Comparison of ENCODE assay signal across 8 cellular contexts in the genomic region with DNA sequence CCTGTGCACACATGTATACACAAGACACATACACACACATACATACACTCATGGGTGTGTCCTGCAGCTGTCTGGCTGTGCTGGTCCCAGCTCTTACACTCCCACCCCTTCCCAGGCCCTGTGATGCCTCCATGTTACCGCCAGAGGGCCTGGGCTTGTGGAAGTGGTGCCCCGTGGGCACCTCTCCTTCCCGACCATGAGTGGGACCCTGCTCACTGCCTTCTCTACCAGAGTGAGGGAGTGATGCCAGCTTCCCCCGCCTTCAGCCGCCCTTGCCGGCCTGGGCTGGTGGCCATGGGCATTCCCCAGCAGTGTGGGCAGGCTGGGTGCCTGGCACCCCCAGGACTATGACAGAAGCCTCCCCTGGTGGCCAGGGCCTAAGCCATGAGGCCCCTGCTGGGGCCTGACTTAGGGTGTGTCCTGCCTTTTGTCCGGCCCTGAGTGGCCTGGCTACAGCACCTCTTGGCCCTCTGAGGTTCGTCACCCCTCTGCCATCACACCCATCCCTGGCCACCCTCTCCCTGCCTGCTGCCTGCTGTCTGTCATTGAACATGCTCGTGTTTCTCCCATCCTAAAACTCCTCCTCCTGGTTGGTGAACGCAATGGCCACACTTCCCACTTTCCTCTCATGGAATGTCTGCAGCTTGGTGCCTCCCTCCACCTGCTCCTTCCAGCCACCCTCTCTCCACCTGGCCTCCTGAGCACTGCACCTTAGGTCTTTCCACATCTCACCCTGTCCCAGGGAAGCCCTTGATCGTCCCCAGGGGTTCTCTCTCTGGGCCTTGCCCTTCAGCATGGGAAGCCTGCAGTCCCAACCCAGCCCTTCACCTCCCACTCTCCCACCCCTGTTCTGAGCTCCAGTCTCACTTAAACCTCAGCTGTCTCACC. TPM values are rescaled to one million over a fixed set of nuclear protein-coding genes. Genes with fewer than 3 reads are reported as not detected.
A peak's percentile ranks its signal among the peaks of the same experiment; 100 is the strongest.
DNase-seq lines count a peak whose midpoint lies in the region; ATAC-seq and TF ChIP-seq lines count a peak whose summit lies in the region.

No MANE protein-coding gene starts in this region.

- peaks cover 29% of the 10 kb centered on the region for H3K27me3 Mint-ChIP-seq in stimulated activated memory B cell treated with anti-CD40 and anti-IgM and Interleukin-4, amounts not matched to agents 10 μg/mL and 1 μg/mL and 100 μg/mL, for 72 hours
- H3K27me3 Mint-ChIP-seq in activated CD4-positive, alpha-beta T cell treated with anti-CD3 and anti-CD28 coated beads, Interleukin-2, amount 10 ng/mL, durations not matched to agents 7 days and 5 days, result no peaks in the 10 kb centered on the region

- H3F3A ChIP-seq in SK-N-SH (replicated peaks; ENCODE audit: insufficient read depth), result no peaks in the 10 kb centered on the region

- H3K36me3 ChIP-seq in SK-N-SH (replicated peaks in 1 of 2; ENCODE audit: control insufficient read depth in 1 of 2, insufficient read depth in 2 of 2, low read length in 1 of 2), result peaks cover 0 to 5% of the 10 kb centered on the region in 2 experiments
- H3K36me3 ChIP-seq in heart left ventricle, result peaks cover 0 to 16% (median 0%) of the 10 kb centered on the region in 9 donors

- H3K4me1 ChIP-seq in SK-N-SH (ENCODE audit: control insufficient read depth in 1 of 2, insufficient read depth in 2 of 2, low read depth in 1 of 2, low read length in 1 of 2) (peaks cover 0 to 7% of the 10 kb centered on the region in 2 experiments; a peak in 1 of 4 replicates), heart left ventricle (peaks cover 0 to 14% (median 9%) of the 10 kb centered on the region in 12 donors)

- no peak overlapping the region for H2AFZ ChIP-seq in SK-N-SH (ENCODE audit: low read depth)

- DNase-seq in SK-N-SH, result peak; percentile 54
- peak; percentile 47 for DNase-seq in UCSD-AML1 (lab: John Stamatoyannopoulos, UW; ENCODE audit: unreplicated experiment)
- DNase-seq in heart left ventricle, result peak in 2 of 5 donors; percentile 28 to 56
- DNase-seq in activated CD4-positive, alpha-beta T cell treated with anti-CD3 and anti-CD28 coated beads, Interleukin-2, amount 10 ng/mL, durations not matched to agents 7 days and 5 days, result no peak
- no peak for DNase-seq in NCI-H1092 (lab: John Stamatoyannopoulos, UW)

- TF ChIP-seq CTCF in SK-N-SH (IDR thresholded peaks at IDR 0.05), result 0 out of 2 replicates have a peak, but pooled peaks have one; percentile 13
- TF ChIP-seq CTCF in heart left ventricle (IDR thresholded peaks at IDR 0.05), result peak; percentile 17 to 52 (median 36)

- no peaks in the 10 kb centered on the region for H3K9me3 Mint-ChIP-seq in stimulated activated memory B cell treated with anti-CD40 and anti-IgM and Interleukin-4, amounts not matched to agents 10 μg/mL and 1 μg/mL and 100 μg/mL, for 72 hours
- no peaks in the 10 kb centered on the region for H3K9me3 Mint-ChIP-seq in activated CD4-positive, alpha-beta T cell treated with anti-CD3 and anti-CD28 coated beads, Interleukin-2, amount 10 ng/mL, durations not matched to agents 7 days and 5 days

- CTCF ChIA-PET in SK-N-SH (lab: Yijun Ruan, JAX), result interaction anchor here (0.8 to 29.6 kb wide), 26 partner anchors 10 to 393 kb away, joined by 3 to 872 read pairs (median 8); partner anchors contain the start of genes HDAC11 and WNT7A
- CTCF ChIA-PET in activated CD4-positive, alpha-beta T cell treated with anti-CD3 and anti-CD28 coated beads, Interleukin-2, amount 10 ng/mL, durations not matched to agents 7 days and 5 days (lab: Charles Lee), result interaction anchor here (0.5 to 3.2 kb wide), 8 partner anchors 7 to 776 kb away, joined by 3 to 49 read pairs (median 6); partner anchors contain the start of gene HDAC11

- H3K27me3 ChIP-seq in SK-N-SH (ENCODE audit: insufficient read depth), result no peaks in the 10 kb centered on the region
- no peaks in the 10 kb centered on the region for H3K27me3 ChIP-seq in heart left ventricle

- 77% methylated on average over 10 of the region's 11 CpGs for WGBS in SK-N-SH (ENCODE audit: low lambda C conversion rate)
- 59 to 67% (median 64%) methylated on average over 11 of the region's 11 CpGs for WGBS in heart left ventricle, 4 donors

- no peak for TF ChIP-seq POLR2A in heart left ventricle (IDR thresholded peaks at IDR 0.05)

- H3K9me2 ChIP-seq in SK-N-SH, result no peaks in the 10 kb centered on the region

- H3K79me2 ChIP-seq in SK-N-SH (ENCODE audit: insufficient read depth), result no peaks in the 10 kb centered on the region

- no peak for TF ChIP-seq EP300 in SK-N-SH (IDR thresholded peaks at IDR 0.05; ENCODE audit: borderline replicate concordance in 1 of 2, low read depth in 1 of 2, low read length in 1 of 2)

- no peaks in the 10 kb centered on the region for H3K36me3 Mint-ChIP-seq in stimulated activated memory B cell treated with anti-CD40 and anti-IgM and Interleukin-4, amounts not matched to agents 10 μg/mL and 1 μg/mL and 100 μg/mL, for 72 hours
- no peaks in the 10 kb centered on the region for H3K36me3 Mint-ChIP-seq in activated CD4-positive, alpha-beta T cell treated with anti-CD3 and anti-CD28 coated beads, Interleukin-2, amount 10 ng/mL, durations not matched to agents 7 days and 5 days (ENCODE audit: low read depth)

- no peak overlapping the region for H3K4me3 Mint-ChIP-seq in stimulated activated memory B cell treated with anti-CD40 and anti-IgM and Interleukin-4, amounts not matched to agents 10 μg/mL and 1 μg/mL and 100 μg/mL, for 72 hours
- no peak overlapping the region for H3K4me3 Mint-ChIP-seq in activated CD4-positive, alpha-beta T cell treated with anti-CD3 and anti-CD28 coated beads, Interleukin-2, amount 10 ng/mL, durations not matched to agents 7 days and 5 days

- TF ChIP-seq RAD21 in SK-N-SH (IDR thresholded peaks at IDR 0.05; ENCODE audit: low read length), result no peak

- H3K4me3 ChIP-seq in SK-N-SH (ENCODE audit: low read depth in 2 of 2, low read length in 1 of 2), result no peak overlapping the region
- no peak overlapping the region for H3K4me3 ChIP-seq in heart left ventricle

- no peak overlapping the region for H3K27ac Mint-ChIP-seq in stimulated activated memory B cell treated with anti-CD40 and anti-IgM and Interleukin-4, amounts not matched to agents 10 μg/mL and 1 μg/mL and 100 μg/mL, for 72 hours
- H3K27ac Mint-ChIP-seq in activated CD4-positive, alpha-beta T cell treated with anti-CD3 and anti-CD28 coated beads, Interleukin-2, amount 10 ng/mL, durations not matched to agents 7 days and 5 days, result no peak overlapping the region

- ATAC-seq in SK-N-SH treated with all-trans-retinoic acid at 6 μM for 48 hours (no peak), heart left ventricle (peak in 2 of 4 donors; percentile 14 to 38), GM18511 (IDR thresholded peaks at IDR 0.05; ENCODE audit: unreplicated experiment) (no peak)
- peak; percentile 26 for ATAC-seq in stimulated activated memory B cell treated with anti-CD40 and anti-IgM and Interleukin-4, amounts not matched to agents 10 μg/mL and 1 μg/mL and 100 μg/mL, for 72 hours

- POLR2A ChIA-PET in SK-N-SH (lab: Yijun Ruan, JAX), result interaction anchor here (0.7 kb wide), 1 partner anchor 23 kb away, joined by 3 read pairs; no protein-coding TSS in a partner anchor
- POLR2A ChIA-PET in activated CD4-positive, alpha-beta T cell treated with anti-CD3 and anti-CD28 coated beads, Interleukin-2, amount 10 ng/mL, durations not matched to agents 7 days and 5 days (lab: Charles Lee), result no interaction called here

- H3K9ac ChIP-seq in SK-N-SH, result no peak overlapping the region

- H3K27ac ChIP-seq in SK-N-SH (ENCODE audit: low read depth in 2 of 2, low read length in 1 of 2) (no peak overlapping the region), heart left ventricle (no peak overlapping the region)

- no peak overlapping the region for H3K4me2 ChIP-seq in SK-N-SH

- H3K9me3 ChIP-seq in SK-N-SH, result no peaks in the 10 kb centered on the region
- peaks cover 0 to 8% (median 0%) of the 10 kb centered on the region in 12 donors for H3K9me3 ChIP-seq in heart left ventricle

- H4K20me1 ChIP-seq in SK-N-SH (ENCODE audit: insufficient read depth), result no peaks in the 10 kb centered on the region

- H3K4me1 Mint-ChIP-seq in stimulated activated memory B cell treated with anti-CD40 and anti-IgM and Interleukin-4, amounts not matched to agents 10 μg/mL and 1 μg/mL and 100 μg/mL, for 72 hours, result peaks cover 18% of the 10 kb centered on the region
- H3K4me1 Mint-ChIP-seq in activated CD4-positive, alpha-beta T cell treated with anti-CD3 and anti-CD28 coated beads, Interleukin-2, amount 10 ng/mL, durations not matched to agents 7 days and 5 days, result peaks cover 7% of the 10 kb centered on the region

- intact Hi-C loops in heart left ventricle (cut with DNase I), result loop anchor here in 4 of 10 donors (1.0 to 5.0 kb wide), 5 partner anchors 53 to 402 kb away; partner anchors contain the start of gene FBLN2 (in 1 of the 4)

TF ChIP-seq in SK-N-SH, 30 proteins besides CTCF, POLR2A, EP300 and RAD21:
- no peak for TF ChIP-seq MXI1 (IDR thresholded peaks at IDR 0.05; ENCODE audit: low read depth, low read length)
- peak; percentile 17; the same call in 1 of the 2 replicates for TF ChIP-seq SMC3 (IDR thresholded peaks at IDR 0.05; ENCODE audit: low read depth, low read length)
TF ChIP-seq in SK-N-SH: peak in this region for 1.

TF ChIP-seq in SK-N-SH treated with all-trans-retinoic acid at 6 μM for 48 hours, 23 proteins besides CTCF, POLR2A, EP300 and RAD21 (continues in another document):
- TF ChIP-seq BACH2 (CRISPR knock-in tag; IDR thresholded peaks at IDR 0.05; ENCODE audit: borderline replicate concordance), result no peak

RNA-seq across cellular contexts. Expression of gene HDAC11, which starts 14.6 kb away (rescaled TPM):
- polyA plus RNA-seq in SK-N-SH (2012; rRNA removed) (13.9 and 17.5 TPM in 2 replicates), heart left ventricle (10 to 100 TPM; 27.2 to 33.7 TPM)
- 7.3 and 11.6 TPM in 2 replicates for polyA plus RNA-seq in SK-N-SH (2012; cell fraction: cytosol; rRNA removed)
- 12.8 and 15.7 TPM in 2 replicates for polyA plus RNA-seq in SK-N-SH (2012; cell fraction: nucleus; rRNA removed)
- total RNA-seq in heart left ventricle, result 10 to 100 TPM; 20.8 to 49.4 (median 30.7) TPM
- total RNA-seq in activated CD4-positive, alpha-beta T cell treated with anti-CD3 and anti-CD28 coated beads, Interleukin-2, amount 10 ng/mL, durations not matched to agents 7 days and 5 days, result 1 to 10 TPM; 1.6 to 2.3 TPM

RNA-seq across cellular contexts. Expression of gene FBLN2, which starts 54.2 kb away (rescaled TPM):
- 4.8 and 5.2 TPM in 2 replicates for polyA plus RNA-seq in SK-N-SH (2012; rRNA removed)
- 1.5 and 2.6 TPM in 2 replicates for polyA plus RNA-seq in SK-N-SH (2012; cell fraction: cytosol; rRNA removed)
- 4.4 and 5.2 TPM in 2 replicates for polyA plus RNA-seq in SK-N-SH (2012; cell fraction: nucleus; rRNA removed)
- total RNA-seq in heart left ventricle, result 100 to 1,000 TPM in 2 of 9 donors, 10 to 100 TPM in 7; 31.3 to 118 (median 47.8) TPM
- polyA plus RNA-seq in heart left ventricle, result 10 to 100 TPM; 16.5 to 42.7 TPM
- total RNA-seq in activated CD4-positive, alpha-beta T cell treated with anti-CD3 and anti-CD28 coated beads, Interleukin-2, amount 10 ng/mL, durations not matched to agents 7 days and 5 days, result not detected

Comparison
In these comparisons a context has a peak if more than half of its experiments do, and no peak if none do; other contexts are left out.
1. DNase-seq: peak in SK-N-SH (single experiment) and UCSD-AML1 (single experiment); none in activated CD4-positive, alpha-beta T cell treated with anti-CD3 and anti-CD28 coated beads, Interleukin-2, amount 10 ng/mL, durations not matched to agents 7 days and 5 days (single experiment) and NCI-H1092 (single experiment).
2. RNA of gene HDAC11, which starts 14.6 kb away (total RNA-seq): 20.8 to 49.4 TPM in heart left ventricle; 1.6 to 2.3 TPM in activated CD4-positive, alpha-beta T cell treated with anti-CD3 and anti-CD28 coated beads, Interleukin-2, amount 10 ng/mL, durations not matched to agents 7 days and 5 days; every median in the first group is over 4 times any median in the second.
3. RNA of gene FBLN2, which starts 54.2 kb away (total RNA-seq): 31.3 to 118 TPM in heart left ventricle; not detected in activated CD4-positive, alpha-beta T cell treated with anti-CD3 and anti-CD28 coated beads, Interleukin-2, amount 10 ng/mL, durations not matched to agents 7 days and 5 days; every median in the first group is over 10 times any median in the second.